Comparison of ENCODE assay signal across 29 cellular contexts in genomic region chr14:101561897-101562490, GRCh38. TPM values are rescaled to one million over a fixed set of nuclear protein-coding genes. Genes with fewer than 3 reads are reported as not detected.
DNase-seq lines count a peak whose midpoint lies in the region; ATAC-seq and TF ChIP-seq lines count a peak whose summit lies in the region.
"Had no signal": no experiment of that assay in that cellular context is flagged by ENCODE, and none has a peak within 500 bp of the region (broad histone marks: within the 10 kb centered on the region; RNA-seq: fewer than 3 reads in every experiment).

No MANE protein-coding gene starts in this region.

- peaks cover 71% of the 10 kb centered on the region for H3K27me3 Mint-ChIP-seq in activated CD8-positive, alpha-beta memory T cell treated with anti-CD3 and anti-CD28 coated beads, Interleukin-2, amount 10 ng/mL, durations not matched to agents 7 days and 5 days
- H3K27me3 Mint-ChIP-seq in WTC11 (ENCODE audit: low read depth): peaks cover 91% of the 10 kb centered on the region
- peaks cover 69% of the 10 kb centered on the region for H3K27me3 Mint-ChIP-seq in osteocyte (ENCODE audit: unreplicated experiment)

- no peak for ATAC-seq in activated CD8-positive, alpha-beta memory T cell treated with anti-CD3 and anti-CD28 coated beads, Interleukin-2, amount 10 ng/mL, durations not matched to agents 7 days and 5 days
- ATAC-seq in WTC11 (no peak), mucosa of descending colon (no peak), HG03571 (IDR thresholded peaks at IDR 0.05; ENCODE audit: unreplicated experiment) (no peak), HG02852 (IDR thresholded peaks at IDR 0.05; ENCODE audit: unreplicated experiment) (no peak)
- ATAC-seq: A549, heart left ventricle, K562, Panc1, right cardiac atrium had no signal

- peaks cover 5% of the 10 kb centered on the region for H3K9me3 ChIP-seq in mucosa of descending colon
- H3K9me3 ChIP-seq: colonic mucosa had no signal

- H3K36me3 ChIP-seq in mucosa of descending colon (ENCODE audit: low read depth): no peaks in the 10 kb centered on the region
- H3K36me3 ChIP-seq: colonic mucosa, heart left ventricle, transverse colon, WERI-Rb-1 had no signal

- intact Hi-C loops in mucosa of descending colon (cut with DNase I, micrococcal nuclease): no loop called here

- H3K4me3 Mint-ChIP-seq in activated CD8-positive, alpha-beta memory T cell treated with anti-CD3 and anti-CD28 coated beads, Interleukin-2, amount 10 ng/mL, durations not matched to agents 7 days and 5 days: no peak overlapping the region
- peak overlapping the region; percentile 44 for H3K4me3 Mint-ChIP-seq in WTC11
- H3K4me3 Mint-ChIP-seq in osteocyte (ENCODE audit: unreplicated experiment): peak overlapping the region; percentile 55

- H3K36me3 Mint-ChIP-seq in activated CD8-positive, alpha-beta memory T cell treated with anti-CD3 and anti-CD28 coated beads, Interleukin-2, amount 10 ng/mL, durations not matched to agents 7 days and 5 days: peaks cover 10% of the 10 kb centered on the region
- H3K36me3 Mint-ChIP-seq in WTC11: peaks cover 12% of the 10 kb centered on the region
- peaks cover 4% of the 10 kb centered on the region for H3K36me3 Mint-ChIP-seq in osteocyte (ENCODE audit: unreplicated experiment)

- H3K4me1 ChIP-seq in mucosa of descending colon (ENCODE audit: low read depth): no peaks in the 10 kb centered on the region
- H3K4me1 ChIP-seq: colonic mucosa, parathyroid adenoma had no signal

- peaks cover 2% of the 10 kb centered on the region for H3K4me1 Mint-ChIP-seq in activated CD8-positive, alpha-beta memory T cell treated with anti-CD3 and anti-CD28 coated beads, Interleukin-2, amount 10 ng/mL, durations not matched to agents 7 days and 5 days
- H3K4me1 Mint-ChIP-seq in WTC11 (peaks cover 24% of the 10 kb centered on the region), osteocyte (ENCODE audit: unreplicated experiment) (peaks cover 8% of the 10 kb centered on the region)

- peak overlapping the region; percentile 24 for H3K27ac Mint-ChIP-seq in activated CD8-positive, alpha-beta memory T cell treated with anti-CD3 and anti-CD28 coated beads, Interleukin-2, amount 10 ng/mL, durations not matched to agents 7 days and 5 days
- no peak overlapping the region for H3K27ac Mint-ChIP-seq in WTC11
- H3K27ac Mint-ChIP-seq in osteocyte (ENCODE audit: unreplicated experiment): no peak overlapping the region

- TF ChIP-seq CTCF in WTC11 (IDR thresholded peaks at IDR 0.05) (no peak), mucosa of descending colon (IDR thresholded peaks at IDR 0.05) (no peak), osteocyte (IDR thresholded peaks at IDR 0.05) (no peak)

- no peak overlapping the region for H3K4me3 ChIP-seq in mucosa of descending colon
- H3K4me3 ChIP-seq: A549, colonic mucosa, K562 had no signal

- CTCF ChIA-PET in activated CD8-positive, alpha-beta memory T cell treated with anti-CD3 and anti-CD28 coated beads, Interleukin-2, amount 10 ng/mL, durations not matched to agents 7 days and 5 days (lab: Charles Lee): no interaction called here
- CTCF ChIA-PET in WTC11 (lab: Charles Lee): interaction anchor here (1.1 to 1.6 kb wide), 2 partner anchors 58 to 120 kb away, joined by 3 to 4 read pairs; no protein-coding TSS in a partner anchor

- POLR2A ChIA-PET in WTC11 (lab: Charles Lee): no interaction called here

- no peaks in the 10 kb centered on the region for H3K9me3 Mint-ChIP-seq in activated CD8-positive, alpha-beta memory T cell treated with anti-CD3 and anti-CD28 coated beads, Interleukin-2, amount 10 ng/mL, durations not matched to agents 7 days and 5 days (ENCODE audit: low read depth)
- H3K9me3 Mint-ChIP-seq in WTC11: peaks cover 11% of the 10 kb centered on the region
- peaks cover 3% of the 10 kb centered on the region for H3K9me3 Mint-ChIP-seq in osteocyte (ENCODE audit: unreplicated experiment)

- DNase-seq in activated CD8-positive, alpha-beta memory T cell treated with anti-CD3 and anti-CD28 coated beads, Interleukin-2, amount 10 ng/mL, durations not matched to agents 7 days and 5 days: no peak
- no peak for DNase-seq in activated CD8-positive, alpha-beta memory T cell treated with anti-CD3 and anti-CD28 coated beads, Interleukin-2, amount 50 U/mL, for 48 hours
- DNase-seq in WTC11 (ENCODE audit: low spot score): no peak
- peak in 2 of 3 donors; percentile 28 to 42 for DNase-seq in mucosa of descending colon
- no peak for DNase-seq in osteocyte (ENCODE audit: extremely low spot score, unreplicated experiment)
- no peak for DNase-seq in AG08395 (ENCODE audit: low spot score)
- DNase-seq: activated CD4-positive, alpha-beta T cell treated with anti-CD3 and anti-CD28 coated beads, Interleukin-2, amount 50 U/mL, for 1 hour; activated CD8-positive, alpha-beta memory T cell treated with anti-CD3 and anti-CD28 coated beads, Interleukin-2, amount 50 U/mL, for 4 hours; activated effector memory CD4-positive, alpha-beta T cell treated with Interleukin-2 at 50 U/mL for 16 hours; DMS53; effector memory CD4-positive, alpha-beta T cell; NCI-H1930; SHP77; stimulated activated CD4-positive, alpha-beta T cell treated with anti-CD3 and anti-CD28 coated beads, Interleukin-2, amount 100 ng/mL, for 24 hours had no signal

TF ChIP-seq in WTC11, 78 proteins besides CTCF, POLR2A, EP300 and RAD21 (continues in another document):
- TF ChIP-seq NFATC4 (CRISPR knock-in tag; IDR thresholded peaks at IDR 0.05): no peak
- TF ChIP-seq ZNF317 (CRISPR knock-in tag; IDR thresholded peaks at IDR 0.05; ENCODE audit: borderline replicate concordance, low read depth): no peak
- TF ChIP-seq SP1 (CRISPR knock-in tag; conservative IDR thresholded peaks at IDR 0.05): no peak
- no peak for TF ChIP-seq ZNF512 (CRISPR knock-in tag; IDR thresholded peaks at IDR 0.05; ENCODE audit: borderline replicate concordance)
- TF ChIP-seq ESRRA (CRISPR knock-in tag; IDR thresholded peaks at IDR 0.05; ENCODE audit: borderline replicate concordance): no peak
- TF ChIP-seq NR3C1 (CRISPR knock-in tag; conservative IDR thresholded peaks at IDR 0.05; ENCODE audit: low read depth): no peak
- TF ChIP-seq HMGXB4 (CRISPR knock-in tag; IDR thresholded peaks at IDR 0.05): no peak; the same call in 1 of the 2 replicates
- no peak for TF ChIP-seq GRHL2 (CRISPR knock-in tag; IDR thresholded peaks at IDR 0.05; ENCODE audit: insufficient replicate concordance, severe bottlenecking)
- TF ChIP-seq FOXP4 (CRISPR knock-in tag; IDR thresholded peaks at IDR 0.05): no peak
- no peak for TF ChIP-seq ZSCAN18 (CRISPR knock-in tag; IDR thresholded peaks at IDR 0.05)
- TF ChIP-seq TEAD4 (CRISPR knock-in tag; IDR thresholded peaks at IDR 0.05): no peak

RNA-seq across cellular contexts. Expression of gene DIO3, which starts 0.7 kb away (rescaled TPM):
- not detected for total RNA-seq in activated CD8-positive, alpha-beta memory T cell treated with anti-CD3 and anti-CD28 coated beads, Interleukin-2, amount 10 ng/mL, durations not matched to agents 7 days and 5 days
- total RNA-seq in WTC11 (2021): 0.52 to 0.80 TPM (median 0.64 TPM) in 3 replicates
- 1 to 10 TPM; 1.8 to 2.5 (median 1.9) TPM for total RNA-seq in mucosa of descending colon
- 0.34 and 0.43 TPM in 2 replicates for total RNA-seq in osteocyte
- total RNA-seq: bronchial epithelial cell, G401, K562, lung microvascular endothelial cell, MCF 10A had no signal

Comparison
In these comparisons a context has a peak if more than half of its experiments do, and no peak if none do; other contexts are left out.
1. DNase-seq: peak in mucosa of descending colon (2 of 3); none in activated CD8-positive, alpha-beta memory T cell treated with anti-CD3 and anti-CD28 coated beads, Interleukin-2, amount 10 ng/mL, durations not matched to agents 7 days and 5 days (single experiment), activated CD8-positive, alpha-beta memory T cell treated with anti-CD3 and anti-CD28 coated beads, Interleukin-2, amount 50 U/mL, for 48 hours (single experiment), WTC11 (single experiment), osteocyte (single experiment) and AG08395 (single experiment).